1 cellular context compared by ENCODE assay signal in genomic region chr19:43773725-43774102, GRCh38.
TF ChIP-seq lines count a peak whose summit lies in the region.

No MANE protein-coding gene starts in this region.

TF ChIP-seq in H1, 55 proteins besides CTCF, POLR2A, EP300 and RAD21:
- TF ChIP-seq EZH2 (IDR thresholded peaks at IDR 0.05; ENCODE audit: low read depth, low read length, severe bottlenecking), result peak; percentile 38
- TF ChIP-seq RXRA (IDR thresholded peaks at IDR 0.05; ENCODE audit: insufficient read depth, low read depth, low read length), result no peak
